Comparison of ENCODE assay signal across 17 cellular contexts in the genomic region with DNA sequence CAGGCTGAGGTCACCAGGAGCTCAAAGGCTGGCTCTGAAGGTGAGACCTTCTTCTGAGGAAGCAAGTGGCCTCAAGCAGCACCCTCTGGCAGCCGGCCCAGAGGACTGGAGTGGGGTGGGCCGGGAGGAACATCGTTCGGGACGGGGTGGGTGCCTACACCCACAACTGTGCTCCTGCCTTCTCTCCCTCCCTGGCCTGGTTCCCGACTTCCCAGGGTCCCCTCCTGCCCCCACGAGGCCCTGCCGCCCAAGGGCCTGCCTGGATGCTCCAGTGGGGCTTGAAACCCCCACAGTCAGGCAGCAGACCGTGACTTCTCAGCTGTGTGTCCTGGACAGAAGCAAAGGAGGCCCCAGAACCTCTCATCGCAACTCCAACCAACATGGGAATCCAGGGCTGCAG.
"Had no signal": no experiment of that assay in that cellular context is flagged by ENCODE, and none has a peak within 500 bp of the region (broad histone marks: within the 10 kb centered on the region; RNA-seq: fewer than 3 reads in every experiment).

No MANE protein-coding gene starts in this region.

- H3K27me3 Mint-ChIP-seq: activated CD4-positive, alpha-beta T cell treated with anti-CD3 and anti-CD28 coated beads, Interleukin-2, amount 10 ng/mL, durations not matched to agents 7 days and 5 days; activated naive CD8-positive, alpha-beta T cell treated with anti-CD3 and anti-CD28 coated beads, Interleukin-2, amount 50 U/mL, for 24 hours had no signal

- H3K4me1 ChIP-seq: breast epithelium, prostate gland had no signal

- H3K9me3 Mint-ChIP-seq: activated CD4-positive, alpha-beta T cell treated with anti-CD3 and anti-CD28 coated beads, Interleukin-2, amount 10 ng/mL, durations not matched to agents 7 days and 5 days; activated naive CD8-positive, alpha-beta T cell treated with anti-CD3 and anti-CD28 coated beads, Interleukin-2, amount 50 U/mL, for 24 hours; naive thymus-derived CD8-positive, alpha-beta T cell had no signal

- H3K27ac ChIP-seq: breast epithelium, prostate gland, upper lobe of left lung had no signal

- H3K4me3 Mint-ChIP-seq: activated CD4-positive, alpha-beta T cell treated with anti-CD3 and anti-CD28 coated beads, Interleukin-2, amount 10 ng/mL, durations not matched to agents 7 days and 5 days; activated naive CD8-positive, alpha-beta T cell treated with anti-CD3 and anti-CD28 coated beads, Interleukin-2, amount 50 U/mL, for 24 hours; naive thymus-derived CD8-positive, alpha-beta T cell had no signal

- H3K4me1 Mint-ChIP-seq: activated CD4-positive, alpha-beta T cell treated with anti-CD3 and anti-CD28 coated beads, Interleukin-2, amount 10 ng/mL, durations not matched to agents 7 days and 5 days; activated naive CD8-positive, alpha-beta T cell treated with anti-CD3 and anti-CD28 coated beads, Interleukin-2, amount 50 U/mL, for 24 hours; naive thymus-derived CD8-positive, alpha-beta T cell had no signal

- H3K36me3 ChIP-seq: breast epithelium, prostate gland, upper lobe of left lung had no signal

- H3K27ac Mint-ChIP-seq: activated CD4-positive, alpha-beta T cell treated with anti-CD3 and anti-CD28 coated beads, Interleukin-2, amount 10 ng/mL, durations not matched to agents 7 days and 5 days; activated naive CD8-positive, alpha-beta T cell treated with anti-CD3 and anti-CD28 coated beads, Interleukin-2, amount 50 U/mL, for 24 hours had no signal

- H3K9me3 ChIP-seq: breast epithelium, prostate gland, upper lobe of left lung had no signal

- H3K36me3 Mint-ChIP-seq: naive thymus-derived CD8-positive, alpha-beta T cell had no signal

- H3K4me3 ChIP-seq: breast epithelium, prostate gland, upper lobe of left lung had no signal

- H3K27me3 ChIP-seq: breast epithelium, upper lobe of left lung had no signal

- FAIRE-seq: frontal cortex, small intestine had no signal

- DNase-seq: activated CD4-positive, alpha-beta T cell treated with anti-CD3 and anti-CD28 coated beads, Interleukin-2, amount 10 ng/mL, durations not matched to agents 7 days and 5 days; activated CD8-positive, alpha-beta memory T cell treated with anti-CD3 and anti-CD28 coated beads for 24 hours; activated naive CD4-positive, alpha-beta T cell treated with Interleukin-2 at 50 U/mL for 16 hours; activated naive CD8-positive, alpha-beta T cell treated with anti-CD3 and anti-CD28 coated beads, Interleukin-2, amount 50 U/mL, for 24 hours; dermis blood vessel endothelial cell; left colon; mammary epithelial cell; naive thymus-derived CD8-positive, alpha-beta T cell; occipital lobe; small intestine; stimulated activated CD4-positive, alpha-beta T cell treated with anti-CD3 and anti-CD28 coated beads, Interleukin-4, amount 100 ng/mL, for 24 hours; stimulated activated naive CD4-positive, alpha-beta T cell; SW 1271 had no signal
